Comparison of ENCODE assay signal across 1 cellular context in the genomic region with DNA sequence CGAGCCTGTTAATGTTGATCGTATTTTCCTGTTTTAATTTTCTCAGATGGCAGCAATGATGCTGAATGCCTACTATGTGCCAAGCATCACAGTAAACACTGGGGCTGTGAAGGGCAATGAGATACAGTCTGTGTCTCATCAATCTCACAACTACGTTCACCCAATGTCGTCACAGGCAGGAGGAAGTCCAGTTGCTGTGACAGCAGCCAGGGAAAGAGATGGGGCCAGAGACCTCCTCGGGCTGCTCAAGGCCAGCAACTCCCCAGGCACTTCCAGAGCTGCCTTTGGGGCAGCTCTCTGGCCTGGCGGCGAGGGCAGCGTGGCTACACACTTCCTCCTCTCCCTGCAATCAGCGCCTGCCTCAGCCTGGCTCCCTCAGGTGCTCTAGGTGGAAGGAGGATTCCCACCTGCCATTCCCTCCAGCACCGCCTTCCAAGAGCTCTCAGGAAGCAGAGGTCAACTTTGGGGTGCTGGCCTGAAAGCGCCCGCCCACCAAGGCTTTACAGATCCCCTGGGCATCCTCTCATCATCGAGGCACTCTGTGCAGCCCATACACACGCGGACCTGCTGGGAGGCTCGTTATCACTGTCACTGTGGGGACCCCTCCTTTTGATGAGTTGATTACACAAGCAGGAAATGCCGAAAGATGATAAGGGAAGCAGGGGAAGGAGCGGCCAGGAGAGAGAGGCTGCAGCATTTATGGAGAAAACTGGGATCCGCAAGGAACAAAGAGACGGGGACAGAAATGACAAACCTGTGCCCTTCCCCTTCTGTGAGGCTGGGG.
TF ChIP-seq lines count a peak whose summit lies in the region.

No MANE protein-coding gene starts in this region.

TF ChIP-seq in GM23338, 12 proteins besides CTCF, POLR2A, EP300 and RAD21 (continued from another document):
- TF ChIP-seq, protein P1, sequence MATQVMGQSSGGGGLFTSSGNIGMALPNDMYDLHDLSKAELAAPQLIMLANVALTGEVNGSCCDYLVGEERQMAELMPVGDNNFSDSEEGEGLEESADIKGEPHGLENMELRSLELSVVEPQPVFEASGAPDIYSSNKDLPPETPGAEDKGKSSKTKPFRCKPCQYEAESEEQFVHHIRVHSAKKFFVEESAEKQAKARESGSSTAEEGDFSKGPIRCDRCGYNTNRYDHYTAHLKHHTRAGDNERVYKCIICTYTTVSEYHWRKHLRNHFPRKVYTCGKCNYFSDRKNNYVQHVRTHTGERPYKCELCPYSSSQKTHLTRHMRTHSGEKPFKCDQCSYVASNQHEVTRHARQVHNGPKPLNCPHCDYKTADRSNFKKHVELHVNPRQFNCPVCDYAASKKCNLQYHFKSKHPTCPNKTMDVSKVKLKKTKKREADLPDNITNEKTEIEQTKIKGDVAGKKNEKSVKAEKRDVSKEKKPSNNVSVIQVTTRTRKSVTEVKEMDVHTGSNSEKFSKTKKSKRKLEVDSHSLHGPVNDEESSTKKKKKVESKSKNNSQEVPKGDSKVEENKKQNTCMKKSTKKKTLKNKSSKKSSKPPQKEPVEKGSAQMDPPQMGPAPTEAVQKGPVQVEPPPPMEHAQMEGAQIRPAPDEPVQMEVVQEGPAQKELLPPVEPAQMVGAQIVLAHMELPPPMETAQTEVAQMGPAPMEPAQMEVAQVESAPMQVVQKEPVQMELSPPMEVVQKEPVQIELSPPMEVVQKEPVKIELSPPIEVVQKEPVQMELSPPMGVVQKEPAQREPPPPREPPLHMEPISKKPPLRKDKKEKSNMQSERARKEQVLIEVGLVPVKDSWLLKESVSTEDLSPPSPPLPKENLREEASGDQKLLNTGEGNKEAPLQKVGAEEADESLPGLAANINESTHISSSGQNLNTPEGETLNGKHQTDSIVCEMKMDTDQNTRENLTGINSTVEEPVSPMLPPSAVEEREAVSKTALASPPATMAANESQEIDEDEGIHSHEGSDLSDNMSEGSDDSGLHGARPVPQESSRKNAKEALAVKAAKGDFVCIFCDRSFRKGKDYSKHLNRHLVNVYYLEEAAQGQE (IDR thresholded peaks at IDR 0.05; ENCODE audit: unreplicated experiment) = no peak
- TF ChIP-seq POLR2AphosphoS5 (IDR thresholded peaks at IDR 0.05; ENCODE audit: low read depth) (no peak), STAT1 (IDR thresholded peaks at IDR 0.05; ENCODE audit: unreplicated experiment) (no peak), ZNF331 (CRISPR knock-in tag; IDR thresholded peaks at IDR 0.05; ENCODE audit: low read depth) (no peak), EZH2phosphoT487 (IDR thresholded peaks at IDR 0.05; ENCODE audit: unreplicated experiment) (no peak)
